Comparison of ENCODE assay signal across 11 cellular contexts in genomic region chr2:201419057-201419635, GRCh38. TPM values are rescaled to one million over a fixed set of nuclear protein-coding genes. Genes with fewer than 3 reads are reported as not detected.
DNase-seq lines count a peak whose midpoint lies in the region; ATAC-seq, FAIRE-seq and TF ChIP-seq lines count a peak whose summit lies in the region.
"Had no signal": no experiment of that assay in that cellular context is flagged by ENCODE, and none has a peak within 500 bp of the region (broad histone marks: within the 10 kb centered on the region; RNA-seq: fewer than 3 reads in every experiment).

No MANE protein-coding gene starts in this region.

- H3K27ac ChIP-seq in right atrium auricular region = peak overlapping the region; percentile 50 to 61

- intact Hi-C loops in Right ventricle myocardium superior (cut with DNase I) = no loop called here
- intact Hi-C loops in cardiac septum (cut with DNase I) = no loop called here
- intact Hi-C loops in activated CD4-positive, alpha-beta memory T cell treated with anti-CD3 and anti-CD28 coated beads for 36 hours (cut with micrococcal nuclease) = no loop called here

- H3K27me3 Mint-ChIP-seq in activated CD4-positive, alpha-beta memory T cell treated with anti-CD3 and anti-CD28 coated beads for 36 hours = no peaks in the 10 kb centered on the region

- H3K36me3 ChIP-seq in right atrium auricular region = peaks cover 8% of the 10 kb centered on the region

- peaks cover 46% of the 10 kb centered on the region for H3K4me1 Mint-ChIP-seq in activated CD4-positive, alpha-beta memory T cell treated with anti-CD3 and anti-CD28 coated beads for 36 hours (ENCODE audit: low read depth)

- H3K27ac Mint-ChIP-seq in activated CD4-positive, alpha-beta memory T cell treated with anti-CD3 and anti-CD28 coated beads for 36 hours = peak overlapping the region; percentile 61
- H3K27ac Mint-ChIP-seq: GM23338 had no signal

- peaks cover 0 to 65% of the 10 kb centered on the region in 2 donors for H3K4me1 ChIP-seq in right atrium auricular region

- POLR2A ChIA-PET in activated CD4-positive, alpha-beta memory T cell treated with anti-CD3 and anti-CD28 coated beads for 36 hours (lab: Charles Lee) = no interaction called here

- TF ChIP-seq CTCF in right atrium auricular region (IDR thresholded peaks at IDR 0.05) = peak in 1 of 2 donors; percentile 31
- no peak for TF ChIP-seq CTCF in GM13976 (IDR thresholded peaks at IDR 0.05; ENCODE audit: borderline replicate concordance, control extremely low read depth, extremely low read depth, insufficient read depth, missing control alignments)

- FAIRE-seq in GM19239 (lab: Jason Lieb, UNC) = no peak

- H3K27me3 ChIP-seq in right atrium auricular region = no peaks in the 10 kb centered on the region

- CTCF ChIA-PET in activated CD4-positive, alpha-beta memory T cell treated with anti-CD3 and anti-CD28 coated beads for 36 hours (lab: Charles Lee) = interaction anchor here (0.9 kb wide), 1 partner anchor 156 kb away, joined by 3 read pairs; no protein-coding TSS in a partner anchor

- no peak overlapping the region for H3K4me3 ChIP-seq in right atrium auricular region
- H3K4me3 ChIP-seq: GM23338 had no signal

- in situ Hi-C loops in GM13976 (cut with MboI; ENCODE audit: low sequenced_read_pairs, unreplicated experiment) = no loop called here

- H3K9me3 ChIP-seq in right atrium auricular region = no peaks in the 10 kb centered on the region

- H3K4me3 Mint-ChIP-seq in activated CD4-positive, alpha-beta memory T cell treated with anti-CD3 and anti-CD28 coated beads for 36 hours = no peak overlapping the region
- H3K4me3 Mint-ChIP-seq: GM23338 had no signal

- no peaks in the 10 kb centered on the region for H3K9me3 Mint-ChIP-seq in activated CD4-positive, alpha-beta memory T cell treated with anti-CD3 and anti-CD28 coated beads for 36 hours
- H3K9me3 Mint-ChIP-seq: GM23338 had no signal

- ATAC-seq in Right ventricle myocardium superior (ENCODE audit: poor library complexity) = peak; percentile 35
- ATAC-seq: GM23338 had no signal

- no peak for DNase-seq in Right ventricle myocardium superior
- no peak for DNase-seq in cardiac septum (ENCODE audit: low spot score)
- peak; percentile 27 for DNase-seq in activated CD4-positive, alpha-beta memory T cell treated with anti-CD3 and anti-CD28 coated beads for 36 hours
- DNase-seq in right atrium auricular region (ENCODE audit: low spot score) = no peak
- DNase-seq in stimulated activated CD4-positive, alpha-beta T cell treated with anti-CD3 and anti-CD28 coated beads, Interleukin-1b, Interleukin-23, amount 100 ng/mL, for 48 hours = no peak
- DNase-seq in GM19239 (ENCODE audit: insufficient read length, low spot score) = no peak
- no peak for DNase-seq in GM13976 (ENCODE audit: low spot score)
- no peak for DNase-seq in T-helper 9 cell
- DNase-seq: C1 segment of cervical spinal cord, NCI-H1048 had no signal

- H3K36me3 Mint-ChIP-seq in activated CD4-positive, alpha-beta memory T cell treated with anti-CD3 and anti-CD28 coated beads for 36 hours = peaks cover 2% of the 10 kb centered on the region

RNA-seq across cellular contexts. Expression of gene TRAK2, which starts 32.1 kb away (rescaled TPM):
- total RNA-seq in Right ventricle myocardium superior = 163 TPM
- 259 TPM for total RNA-seq in cardiac septum
- 10 to 100 TPM; 23.5 to 26.0 TPM for total RNA-seq in activated CD4-positive, alpha-beta memory T cell treated with anti-CD3 and anti-CD28 coated beads for 36 hours
- 100 to 1,000 TPM in 1 of 2 donors, 10 to 100 TPM in 1; 89.7 to 130 TPM for total RNA-seq in right atrium auricular region

RNA-seq across cellular contexts. Expression of gene STRADB, which starts 32.4 kb away (rescaled TPM):
- total RNA-seq in Right ventricle myocardium superior (84.3 TPM), cardiac septum (41.5 TPM), right atrium auricular region (10 to 100 TPM; 28.5 to 78.1 TPM)
- 10 to 100 TPM; 18.5 to 19.8 TPM for total RNA-seq in activated CD4-positive, alpha-beta memory T cell treated with anti-CD3 and anti-CD28 coated beads for 36 hours
